12 cellular contexts compared by ENCODE assay signal in the genomic region with DNA sequence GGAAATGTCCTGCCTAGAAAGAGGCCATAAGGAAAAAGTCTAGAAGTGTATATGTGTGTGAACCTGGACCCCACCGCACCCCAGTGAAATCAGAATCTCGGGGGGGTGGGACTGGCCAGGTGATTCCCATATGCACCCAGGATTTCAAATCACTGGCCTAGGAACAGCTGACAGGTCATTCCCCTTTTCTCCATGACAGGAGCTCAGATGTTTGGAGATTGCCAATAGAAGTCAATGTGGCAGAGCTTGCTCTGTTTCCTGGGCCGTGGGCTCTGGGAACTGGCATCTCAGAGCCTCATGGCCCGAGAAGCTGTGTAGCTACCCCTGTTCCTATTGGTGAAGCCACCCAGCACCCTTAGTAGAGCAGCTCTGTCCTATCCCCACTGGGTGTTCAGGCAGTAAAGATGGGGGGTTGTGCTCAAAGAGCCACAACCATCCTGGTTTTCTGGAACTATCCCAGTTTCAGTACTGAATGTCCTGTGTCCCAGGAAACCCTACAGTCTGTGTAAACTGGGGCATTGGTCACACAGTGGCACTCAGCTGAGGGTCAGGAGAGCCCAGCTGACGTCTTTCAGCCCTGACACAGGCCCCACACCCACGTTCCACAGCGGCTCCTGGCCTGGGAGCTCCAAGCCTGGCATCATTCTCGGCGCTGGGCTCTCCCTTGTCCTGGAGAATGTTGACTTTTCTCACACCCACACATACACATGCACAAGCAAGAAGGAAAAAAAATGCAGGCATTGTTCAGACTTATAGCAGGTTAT. TPM values are rescaled to one million over a fixed set of nuclear protein-coding genes. Genes with fewer than 3 reads are reported as not detected.
DNase-seq lines count a peak whose midpoint lies in the region; ATAC-seq and TF ChIP-seq lines count a peak whose summit lies in the region.
"Had no signal": no experiment of that assay in that cellular context is flagged by ENCODE, and none has a peak within 500 bp of the region (broad histone marks: within the 10 kb centered on the region; RNA-seq: fewer than 3 reads in every experiment).

No MANE protein-coding gene starts in this region.

- no peak overlapping the region for H3K9ac ChIP-seq in MM.1S (ENCODE audit: low read length)

- peaks cover 44% of the 10 kb centered on the region for H3K4me1 Mint-ChIP-seq in activated CD8-positive, alpha-beta T cell treated with anti-CD3 and anti-CD28 coated beads, Interleukin-2, amount 10 ng/mL, durations not matched to agents 7 days and 5 days (ENCODE audit: low read depth)

- H3K79me2 ChIP-seq in ACC112 (ENCODE audit: control insufficient read depth, insufficient read depth, low read length, unreplicated experiment) (no peaks in the 10 kb centered on the region), MM.1S (ENCODE audit: low read length) (no peaks in the 10 kb centered on the region)

- CTCF ChIA-PET in activated CD8-positive, alpha-beta T cell treated with anti-CD3 and anti-CD28 coated beads, Interleukin-2, amount 10 ng/mL, durations not matched to agents 7 days and 5 days (lab: Charles Lee), result interaction anchor here (0.9 to 3.9 kb wide), 7 partner anchors 8 to 101 kb away, joined by 3 to 21 read pairs (median 3); no protein-coding TSS in a partner anchor

- H3K9me2 ChIP-seq in MM.1S (replicated peaks; ENCODE audit: insufficient read depth, low read length), result no peaks in the 10 kb centered on the region

- ATAC-seq in omental fat pad (ENCODE audit: low FRiP score), result peak; percentile 49
- ATAC-seq in activated CD8-positive, alpha-beta T cell treated with anti-CD3 and anti-CD28 coated beads, Interleukin-2, amount 10 ng/mL, durations not matched to agents 7 days and 5 days, result no peak

- H3F3A ChIP-seq in MM.1S (ENCODE audit: insufficient read depth, low read length), result no peaks in the 10 kb centered on the region

- H3K4me2 ChIP-seq in MM.1S (ENCODE audit: low read depth, low read length), result no peak overlapping the region

- H3K4me1 ChIP-seq in ACC112 (ENCODE audit: control insufficient read depth, insufficient read depth, low read length, unreplicated experiment) (peaks cover 30% of the 10 kb centered on the region), MM.1S (ENCODE audit: low read length) (peaks cover 15% of the 10 kb centered on the region)

- no peaks in the 10 kb centered on the region for H3K36me3 Mint-ChIP-seq in activated CD8-positive, alpha-beta T cell treated with anti-CD3 and anti-CD28 coated beads, Interleukin-2, amount 10 ng/mL, durations not matched to agents 7 days and 5 days (ENCODE audit: low read depth)
- H3K36me3 Mint-ChIP-seq: CD4-positive, CD25-positive, alpha-beta regulatory T cell had no signal

- POLR2A ChIA-PET in activated CD8-positive, alpha-beta T cell treated with anti-CD3 and anti-CD28 coated beads, Interleukin-2, amount 10 ng/mL, durations not matched to agents 7 days and 5 days (lab: Charles Lee), result no interaction called here

- peaks cover 11% of the 10 kb centered on the region for H3K27me3 Mint-ChIP-seq in activated CD8-positive, alpha-beta T cell treated with anti-CD3 and anti-CD28 coated beads, Interleukin-2, amount 10 ng/mL, durations not matched to agents 7 days and 5 days (ENCODE audit: low read depth)

- TF ChIP-seq CTCF in fibroblast of mammary gland (conservative IDR thresholded peaks at IDR 0.05; ENCODE audit: control insufficient read depth, insufficient read depth, low read depth, low read length) (no peak), omental fat pad (IDR thresholded peaks at IDR 0.05) (no peak), MM.1S (IDR thresholded peaks at IDR 0.05; ENCODE audit: low read length) (no peak)

- no peaks in the 10 kb centered on the region for H3K9me3 Mint-ChIP-seq in activated CD8-positive, alpha-beta T cell treated with anti-CD3 and anti-CD28 coated beads, Interleukin-2, amount 10 ng/mL, durations not matched to agents 7 days and 5 days (ENCODE audit: insufficient read depth)
- H3K9me3 Mint-ChIP-seq: activated CD4-positive, alpha-beta T cell treated with anti-CD3 and anti-CD28 coated beads, Interleukin-2, amount 10 ng/mL, durations not matched to agents 24 days and 14 days; CD4-positive, CD25-positive, alpha-beta regulatory T cell had no signal

- no peaks in the 10 kb centered on the region for H3K36me3 ChIP-seq in ACC112 (ENCODE audit: insufficient read depth, low read length)
- no peaks in the 10 kb centered on the region for H3K36me3 ChIP-seq in MM.1S (replicated peaks; ENCODE audit: insufficient read depth, low read length)

- H3K27me3 ChIP-seq in ACC112 (ENCODE audit: insufficient read depth, low read length) (no peaks in the 10 kb centered on the region), MM.1S (replicated peaks; ENCODE audit: insufficient read depth, low read length) (no peaks in the 10 kb centered on the region)

- H2AFZ ChIP-seq in ACC112 (ENCODE audit: low read length, unreplicated experiment) (no peak overlapping the region), MM.1S (ENCODE audit: low read length) (no peak overlapping the region)

- H3K27ac Mint-ChIP-seq in activated CD8-positive, alpha-beta T cell treated with anti-CD3 and anti-CD28 coated beads, Interleukin-2, amount 10 ng/mL, durations not matched to agents 7 days and 5 days, result no peak overlapping the region

- H4K20me1 ChIP-seq in MM.1S (ENCODE audit: insufficient read depth, low read length), result no peaks in the 10 kb centered on the region

- H3K4me3 ChIP-seq in ACC112 (ENCODE audit: low read depth, low read length) (no peak overlapping the region), fibroblast of mammary gland (ENCODE audit: control insufficient read depth, low read depth, low read length) (no peak overlapping the region), MM.1S (ENCODE audit: low read length) (no peak overlapping the region)

- H3K9me3 ChIP-seq in MM.1S (replicated peaks; ENCODE audit: insufficient read depth, low read length), result no peaks in the 10 kb centered on the region

- peak overlapping the region; percentile 74 for H3K27ac ChIP-seq in ACC112 (ENCODE audit: low read depth, low read length)
- H3K27ac ChIP-seq in MM.1S (ENCODE audit: low read length), result no peak overlapping the region

- DNase-seq in SW480 (ENCODE audit: low spot score), result peak; percentile 57
- peak; percentile 86 for DNase-seq in fibroblast of mammary gland (ENCODE audit: low read depth)
- DNase-seq in omental fat pad (ENCODE audit: low spot score), result no peak
- DNase-seq in COLO829 (ENCODE audit: low spot score), result no peak
- DNase-seq in activated CD8-positive, alpha-beta T cell treated with anti-CD3 and anti-CD28 coated beads, Interleukin-2, amount 10 ng/mL, durations not matched to agents 7 days and 5 days, result no peak
- no peak for DNase-seq in MM.1S
- DNase-seq in kidney tubule cell (ENCODE audit: low spot score), result no peak
- DNase-seq: activated CD4-positive, alpha-beta T cell treated with anti-CD3 and anti-CD28 coated beads, Interleukin-2, amount 10 ng/mL, durations not matched to agents 24 days and 14 days; CD4-positive, CD25-positive, alpha-beta regulatory T cell; stimulated activated CD4-positive, alpha-beta T cell treated with anti-CD3 and anti-CD28 coated beads, Interleukin-4, amount 100 ng/mL, for 4 hours had no signal

- H3K4me3 Mint-ChIP-seq in activated CD8-positive, alpha-beta T cell treated with anti-CD3 and anti-CD28 coated beads, Interleukin-2, amount 10 ng/mL, durations not matched to agents 7 days and 5 days, result no peak overlapping the region
- H3K4me3 Mint-ChIP-seq: activated CD4-positive, alpha-beta T cell treated with anti-CD3 and anti-CD28 coated beads, Interleukin-2, amount 10 ng/mL, durations not matched to agents 24 days and 14 days; CD4-positive, CD25-positive, alpha-beta regulatory T cell had no signal

RNA-seq across cellular contexts. Expression of a gene that starts 18.9 kb away (rescaled TPM):
- 1 to 10 TPM; 1.0 to 5.5 (median 4.3) TPM for total RNA-seq in omental fat pad
- total RNA-seq in activated CD8-positive, alpha-beta T cell treated with anti-CD3 and anti-CD28 coated beads, Interleukin-2, amount 10 ng/mL, durations not matched to agents 7 days and 5 days, result 100 to 1,000 TPM; 136 to 143 TPM
- total RNA-seq: dermis microvascular lymphatic vessel endothelial cell had no signal

RNA-seq across cellular contexts. Expression of a gene that starts 40.8 kb away (rescaled TPM):
- total RNA-seq in omental fat pad, result 100 to 1,000 TPM in 1 of 4 donors, 10 to 100 TPM in 3; 17.1 to 210 (median 45.9) TPM
- total RNA-seq in activated CD8-positive, alpha-beta T cell treated with anti-CD3 and anti-CD28 coated beads, Interleukin-2, amount 10 ng/mL, durations not matched to agents 7 days and 5 days, result under 1 TPM; 0.11 to 0.13 TPM
- total RNA-seq: CD4-positive, CD25-positive, alpha-beta regulatory T cell had no signal

RNA-seq across cellular contexts. Expression of a gene that starts 45.0 kb away (rescaled TPM):
- total RNA-seq in omental fat pad, result under 1 TPM in 1 of 4 donors, not detected in 3; 0.25 TPM
- total RNA-seq in activated CD8-positive, alpha-beta T cell treated with anti-CD3 and anti-CD28 coated beads, Interleukin-2, amount 10 ng/mL, durations not matched to agents 7 days and 5 days, result not detected
- total RNA-seq: activated CD4-positive, alpha-beta T cell treated with anti-CD3 and anti-CD28 coated beads, Interleukin-2, amount 10 ng/mL, durations not matched to agents 24 days and 14 days; CD4-positive, CD25-positive, alpha-beta regulatory T cell; dermis microvascular lymphatic vessel endothelial cell had no signal

Comparison
In these comparisons a context has a peak if more than half of its experiments do, and no peak if none do; other contexts are left out.
1. DNase-seq: peak in SW480 (single experiment) and fibroblast of mammary gland (single experiment); none in omental fat pad (single experiment), COLO829 (single experiment), activated CD8-positive, alpha-beta T cell treated with anti-CD3 and anti-CD28 coated beads, Interleukin-2, amount 10 ng/mL, durations not matched to agents 7 days and 5 days (single experiment), MM.1S (single experiment) and kidney tubule cell (single experiment).
2. RNA of a gene that starts 18.9 kb away (total RNA-seq): 136 to 143 TPM in activated CD8-positive, alpha-beta T cell treated with anti-CD3 and anti-CD28 coated beads, Interleukin-2, amount 10 ng/mL, durations not matched to agents 7 days and 5 days; 1.0 to 5.5 TPM in omental fat pad; every median in the first group is over 10 times any median in the second.
3. RNA of a gene that starts 40.8 kb away (total RNA-seq): 17.1 to 210 TPM in omental fat pad; 0.11 to 0.13 TPM in activated CD8-positive, alpha-beta T cell treated with anti-CD3 and anti-CD28 coated beads, Interleukin-2, amount 10 ng/mL, durations not matched to agents 7 days and 5 days; every median in the first group is over 10 times any median in the second.